22 cellular contexts compared by ENCODE assay signal in genomic region chr2:31032475-31032874, GRCh38.
"Had no signal": no experiment of that assay in that cellular context is flagged by ENCODE, and none has a peak within 500 bp of the region (broad histone marks: within the 10 kb centered on the region; RNA-seq: fewer than 3 reads in every experiment).

No MANE protein-coding gene starts in this region.

- H3K9me3 ChIP-seq: ovary, suprapubic skin had no signal

- H3K27ac ChIP-seq: body of pancreas, ovary, psoas muscle, right lobe of liver, suprapubic skin had no signal

- H3K27me3 ChIP-seq: body of pancreas, ovary, right lobe of liver had no signal

- H3K4me1 ChIP-seq: body of pancreas, psoas muscle, right lobe of liver, suprapubic skin had no signal

- H3K4me3 ChIP-seq: body of pancreas, heart right ventricle, ovary, psoas muscle, right lobe of liver, suprapubic skin had no signal

- DNase-seq: activated CD4-positive, alpha-beta T cell treated with anti-CD3 and anti-CD28 coated beads, Interleukin-2, amount 10 ng/mL, durations not matched to agents 24 days and 14 days; activated CD8-positive, alpha-beta T cell treated with anti-CD3 and anti-CD28 coated beads for 36 hours; activated naive CD4-positive, alpha-beta T cell treated with Interleukin-2 at 50 U/mL for 16 hours; activated naive CD8-positive, alpha-beta T cell treated with anti-CD3 and anti-CD28 coated beads, Interleukin-2, amount 10 ng/mL, durations not matched to agents 7 days and 5 days; activated T-cell treated with anti-CD3 and anti-CD28 coated beads, Interleukin-2, amount 50 U/mL, for 24 hours; caudate nucleus; heart right ventricle; immature natural killer cell; kidney glomerular epithelial cell; mesenchymal stem cell; naive thymus-derived CD8-positive, alpha-beta T cell; ovary; psoas muscle; right lobe of liver; small intestine; stimulated activated CD4-positive, alpha-beta T cell treated with anti-CD3 and anti-CD28 coated beads, Interleukin-4, amount 100 ng/mL, for 1 hour; stimulated activated naive CD8-positive, alpha-beta T cell treated with anti-CD3 and anti-CD28 coated beads, Interleukin-15, amount 100 ng/mL, for 72 hours; T1000; trophoblast cell had no signal

- H3K4me3 Mint-ChIP-seq: activated CD4-positive, alpha-beta T cell treated with anti-CD3 and anti-CD28 coated beads, Interleukin-2, amount 10 ng/mL, durations not matched to agents 24 days and 14 days; activated CD8-positive, alpha-beta T cell treated with anti-CD3 and anti-CD28 coated beads for 36 hours; activated naive CD8-positive, alpha-beta T cell treated with anti-CD3 and anti-CD28 coated beads, Interleukin-2, amount 10 ng/mL, durations not matched to agents 7 days and 5 days; activated T-cell treated with anti-CD3 and anti-CD28 coated beads, Interleukin-2, amount 50 U/mL, for 24 hours; immature natural killer cell; naive thymus-derived CD8-positive, alpha-beta T cell; stimulated activated naive CD8-positive, alpha-beta T cell treated with anti-CD3 and anti-CD28 coated beads, Interleukin-15, amount 100 ng/mL, for 72 hours had no signal

- H3K27ac Mint-ChIP-seq: activated CD4-positive, alpha-beta T cell treated with anti-CD3 and anti-CD28 coated beads, Interleukin-2, amount 10 ng/mL, durations not matched to agents 24 days and 14 days; activated CD8-positive, alpha-beta T cell treated with anti-CD3 and anti-CD28 coated beads for 36 hours; activated naive CD8-positive, alpha-beta T cell treated with anti-CD3 and anti-CD28 coated beads, Interleukin-2, amount 10 ng/mL, durations not matched to agents 7 days and 5 days; activated T-cell treated with anti-CD3 and anti-CD28 coated beads, Interleukin-2, amount 50 U/mL, for 24 hours; activated T-helper 2 cell treated with anti-CD3 and anti-CD28 coated beads, Interferon-gamma antibody, Interleukin-2, Interleukin-4, amounts not matched to agents 10 μg/mL and 5 μg/mL and 100 μg/mL, durations not matched to agents 14 hours and 24 hours and 36 hours; immature natural killer cell; naive thymus-derived CD8-positive, alpha-beta T cell; stimulated activated naive CD8-positive, alpha-beta T cell treated with anti-CD3 and anti-CD28 coated beads, Interleukin-15, amount 100 ng/mL, for 72 hours had no signal

- ATAC-seq: activated CD8-positive, alpha-beta T cell treated with anti-CD3 and anti-CD28 coated beads for 36 hours; body of pancreas; naive thymus-derived CD8-positive, alpha-beta T cell; psoas muscle; stimulated activated naive CD8-positive, alpha-beta T cell treated with anti-CD3 and anti-CD28 coated beads, Interleukin-15, amount 100 ng/mL, for 72 hours had no signal

- H3K36me3 ChIP-seq: heart right ventricle, ovary, right lobe of liver, suprapubic skin had no signal

- H3K27me3 Mint-ChIP-seq: activated CD4-positive, alpha-beta T cell treated with anti-CD3 and anti-CD28 coated beads, Interleukin-2, amount 10 ng/mL, durations not matched to agents 24 days and 14 days; activated CD8-positive, alpha-beta T cell treated with anti-CD3 and anti-CD28 coated beads for 36 hours had no signal

- H3K4me1 Mint-ChIP-seq: activated CD4-positive, alpha-beta T cell treated with anti-CD3 and anti-CD28 coated beads, Interleukin-2, amount 10 ng/mL, durations not matched to agents 24 days and 14 days; activated naive CD8-positive, alpha-beta T cell treated with anti-CD3 and anti-CD28 coated beads, Interleukin-2, amount 10 ng/mL, durations not matched to agents 7 days and 5 days; immature natural killer cell; naive thymus-derived CD8-positive, alpha-beta T cell; stimulated activated naive CD8-positive, alpha-beta T cell treated with anti-CD3 and anti-CD28 coated beads, Interleukin-15, amount 100 ng/mL, for 72 hours had no signal

- H3K36me3 Mint-ChIP-seq: activated naive CD8-positive, alpha-beta T cell treated with anti-CD3 and anti-CD28 coated beads, Interleukin-2, amount 10 ng/mL, durations not matched to agents 7 days and 5 days; immature natural killer cell had no signal
